Comparison of ENCODE assay signal across 35 cellular contexts in the genomic region with DNA sequence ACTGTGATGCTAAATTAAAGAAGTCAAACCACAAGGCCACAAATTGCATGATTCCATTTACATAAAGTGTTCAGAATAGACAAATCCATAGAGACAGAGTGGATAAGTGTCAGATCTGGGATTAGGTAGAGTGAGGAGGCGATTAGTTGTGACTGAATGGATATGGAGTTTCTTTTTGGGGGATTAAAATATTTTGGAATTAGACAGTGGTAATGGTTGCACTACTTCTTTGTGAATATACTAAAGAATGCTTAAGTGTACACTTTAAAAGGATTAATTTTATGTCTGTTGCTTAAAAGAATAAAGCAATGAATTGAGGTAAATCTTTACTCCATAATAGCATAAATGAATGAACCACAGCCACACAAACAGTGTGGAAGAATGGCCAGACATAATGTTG.
"Had no signal": no experiment of that assay in that cellular context is flagged by ENCODE, and none has a peak within 500 bp of the region (broad histone marks: within the 10 kb centered on the region; RNA-seq: fewer than 3 reads in every experiment).

No MANE protein-coding gene starts in this region.

- H3K4me1 Mint-ChIP-seq: activated B cell treated with CpG ODN at 0.5 μM for 24 hours; activated CD4-positive, alpha-beta T cell treated with anti-CD3 and anti-CD28 coated beads, Interleukin-2, amount 10 ng/mL, durations not matched to agents 24 days and 14 days; activated naive CD4-positive, alpha-beta T cell treated with anti-CD3 and anti-CD28 coated beads, Interleukin-2, amount 10 ng/mL, durations not matched to agents 7 days and 5 days; activated naive CD4-positive, alpha-beta T cell treated with anti-CD3 and anti-CD28 coated beads, Interleukin-2, amount 50 U/mL, for 24 hours; activated naive CD8-positive, alpha-beta T cell treated with anti-CD3 and anti-CD28 coated beads, Interleukin-2, amount 10 ng/mL, durations not matched to agents 7 days and 5 days; activated naive CD8-positive, alpha-beta T cell treated with anti-CD3 and anti-CD28 coated beads, Interleukin-2, amount 50 U/mL, for 24 hours; activated T-helper 17 cell treated with anti-CD3 and anti-CD28 coated beads, Interleukin-2, amount 50 U/mL, for 72 hours; brain; central memory CD8-positive, alpha-beta T cell had no signal

- H3K36me3 Mint-ChIP-seq: activated CD4-positive, alpha-beta memory T cell treated with anti-CD3 and anti-CD28 coated beads for 36 hours; activated naive CD4-positive, alpha-beta T cell treated with anti-CD3 and anti-CD28 coated beads, Interleukin-2, amount 10 ng/mL, durations not matched to agents 7 days and 5 days; activated naive CD4-positive, alpha-beta T cell treated with anti-CD3 and anti-CD28 coated beads, Interleukin-2, amount 50 U/mL, for 24 hours; activated naive CD8-positive, alpha-beta T cell; activated naive CD8-positive, alpha-beta T cell treated with anti-CD3 and anti-CD28 coated beads, Interleukin-2, amount 10 ng/mL, durations not matched to agents 7 days and 5 days; brain had no signal

- H3K36me3 ChIP-seq: ascending aorta, cardiac muscle cell had no signal

- DNase-seq: activated B cell treated with CpG ODN at 0.5 μM for 24 hours; activated CD4-positive, alpha-beta memory T cell treated with anti-CD3 and anti-CD28 coated beads for 36 hours; activated CD4-positive, alpha-beta T cell treated with anti-CD3 and anti-CD28 coated beads for 4 hours; activated CD4-positive, alpha-beta T cell treated with anti-CD3 and anti-CD28 coated beads, Interleukin-2, amount 10 ng/mL, durations not matched to agents 24 days and 14 days; activated CD4-positive, alpha-beta T cell treated with anti-CD3 and anti-CD28 coated beads, Interleukin-2, amount 50 U/mL, for 1 hour; activated CD4-positive, alpha-beta T cell treated with anti-CD3 and anti-CD28 coated beads, Interleukin-2, amount 50 U/mL, for 4 hours; activated CD4-positive, CD25-positive, alpha-beta regulatory T cell treated with anti-CD3 and anti-CD28 coated beads, Interleukin-2, amount 50 U/mL, for 72 hours; activated CD8-positive, alpha-beta memory T cell treated with anti-CD3 and anti-CD28 coated beads, Interleukin-2, amount 50 U/mL, for 4 hours; activated CD8-positive, alpha-beta T cell treated with anti-CD3 and anti-CD28 coated beads for 36 hours; activated gamma-delta T cell; activated naive CD4-positive, alpha-beta T cell treated with anti-CD3 and anti-CD28 coated beads, Interleukin-2, amount 10 ng/mL, durations not matched to agents 7 days and 5 days; activated naive CD4-positive, alpha-beta T cell treated with Interleukin-2 at 50 U/mL for 16 hours; activated naive CD8-positive, alpha-beta T cell treated with anti-CD3 and anti-CD28 coated beads, Interleukin-2, amount 10 ng/mL, durations not matched to agents 7 days and 5 days; activated naive CD8-positive, alpha-beta T cell treated with anti-CD3 and anti-CD28 coated beads, Interleukin-2, amount 50 U/mL, for 24 hours; activated T-cell treated with anti-CD3 and anti-CD28 coated beads for 4 hours; activated T-cell treated with anti-CD3 and anti-CD28 coated beads, Interleukin-2, amount 50 U/mL, for 1 hour; activated T-cell treated with anti-CD3 and anti-CD28 coated beads, Interleukin-2, amount 50 U/mL, for 4 hours; activated T-cell treated with anti-CD3 and anti-CD28 coated beads, Interleukin-2, amount 50 U/mL, for 72 hours; amygdala; anterior cingulate cortex; caudate nucleus; cerebellar nuclear complex; T-helper 2 cell; T-helper 9 cell had no signal

- H3K27me3 Mint-ChIP-seq: activated B cell treated with CpG ODN at 0.5 μM for 24 hours; activated CD4-positive, alpha-beta memory T cell treated with anti-CD3 and anti-CD28 coated beads for 36 hours; activated CD4-positive, alpha-beta T cell treated with anti-CD3 and anti-CD28 coated beads, Interleukin-2, amount 10 ng/mL, durations not matched to agents 24 days and 14 days; activated CD8-positive, alpha-beta T cell treated with anti-CD3 and anti-CD28 coated beads for 36 hours; activated naive CD4-positive, alpha-beta T cell treated with anti-CD3 and anti-CD28 coated beads, Interleukin-2, amount 10 ng/mL, durations not matched to agents 7 days and 5 days; activated naive CD4-positive, alpha-beta T cell treated with anti-CD3 and anti-CD28 coated beads, Interleukin-2, amount 50 U/mL, for 24 hours; activated naive CD8-positive, alpha-beta T cell; activated naive CD8-positive, alpha-beta T cell treated with anti-CD3 and anti-CD28 coated beads, Interleukin-2, amount 10 ng/mL, durations not matched to agents 7 days and 5 days; activated naive CD8-positive, alpha-beta T cell treated with anti-CD3 and anti-CD28 coated beads, Interleukin-2, amount 50 U/mL, for 24 hours; activated T-helper 17 cell treated with anti-CD3 and anti-CD28 coated beads, Interleukin-2, amount 50 U/mL, for 72 hours; brain; central memory CD8-positive, alpha-beta T cell had no signal

- H3K4me3 Mint-ChIP-seq: activated B cell treated with CpG ODN at 0.5 μM for 24 hours; activated CD4-positive, alpha-beta memory T cell treated with anti-CD3 and anti-CD28 coated beads for 36 hours; activated CD4-positive, alpha-beta T cell treated with anti-CD3 and anti-CD28 coated beads, Interleukin-2, amount 10 ng/mL, durations not matched to agents 24 days and 14 days; activated CD8-positive, alpha-beta T cell treated with anti-CD3 and anti-CD28 coated beads for 36 hours; activated naive CD4-positive, alpha-beta T cell treated with anti-CD3 and anti-CD28 coated beads, Interleukin-2, amount 10 ng/mL, durations not matched to agents 7 days and 5 days; activated naive CD4-positive, alpha-beta T cell treated with anti-CD3 and anti-CD28 coated beads, Interleukin-2, amount 50 U/mL, for 24 hours; activated naive CD8-positive, alpha-beta T cell; activated naive CD8-positive, alpha-beta T cell treated with anti-CD3 and anti-CD28 coated beads, Interleukin-2, amount 10 ng/mL, durations not matched to agents 7 days and 5 days; activated naive CD8-positive, alpha-beta T cell treated with anti-CD3 and anti-CD28 coated beads, Interleukin-2, amount 50 U/mL, for 24 hours; activated T-cell treated with anti-CD3 and anti-CD28 coated beads, Interleukin-2, amount 50 U/mL, for 4 hours; activated T-cell treated with anti-CD3 and anti-CD28 coated beads, Interleukin-2, amount 50 U/mL, for 72 hours; activated T-helper 1 cell treated with anti-CD3 and anti-CD28 coated beads, Interleukin-12 subunit alpha, Interleukin-12 subunit beta, Interleukin-2, Interleukin-4 antibody, amounts not matched to agents 30 ng/mL and 10 ng/mL and 1 ng/mL, durations not matched to agents 14 hours and 24 hours and 36 hours; activated T-helper 17 cell treated with anti-CD3 and anti-CD28 coated beads, Interleukin-2, amount 50 U/mL, for 72 hours; brain; central memory CD8-positive, alpha-beta T cell; T-helper 1 cell treated with Interleukin-12 subunit alpha and Interleukin-12 subunit beta and Interleukin-4 antibody, amounts not matched to agents 30 μg/mL and 1 μg/mL, for 36 hours; T-helper 2 cell treated with Interferon-gamma antibody and Interleukin-4, amounts not matched to agents 5 μg/mL and 100 μg/mL, for 36 hours had no signal

- H3K27ac Mint-ChIP-seq: activated B cell treated with CpG ODN at 0.5 μM for 24 hours; activated CD4-positive, alpha-beta memory T cell treated with anti-CD3 and anti-CD28 coated beads for 36 hours; activated CD4-positive, alpha-beta T cell treated with anti-CD3 and anti-CD28 coated beads, Interleukin-2, amount 10 ng/mL, durations not matched to agents 24 days and 14 days; activated CD8-positive, alpha-beta T cell treated with anti-CD3 and anti-CD28 coated beads for 36 hours; activated naive CD4-positive, alpha-beta T cell treated with anti-CD3 and anti-CD28 coated beads, Interleukin-2, amount 10 ng/mL, durations not matched to agents 7 days and 5 days; activated naive CD4-positive, alpha-beta T cell treated with anti-CD3 and anti-CD28 coated beads, Interleukin-2, amount 50 U/mL, for 24 hours; activated naive CD8-positive, alpha-beta T cell; activated naive CD8-positive, alpha-beta T cell treated with anti-CD3 and anti-CD28 coated beads, Interleukin-2, amount 10 ng/mL, durations not matched to agents 7 days and 5 days; activated naive CD8-positive, alpha-beta T cell treated with anti-CD3 and anti-CD28 coated beads, Interleukin-2, amount 50 U/mL, for 24 hours; activated T-cell treated with anti-CD3 and anti-CD28 coated beads, Interleukin-2, amount 50 U/mL, for 72 hours; activated T-helper 1 cell treated with anti-CD3 and anti-CD28 coated beads, Interleukin-12 subunit alpha, Interleukin-12 subunit beta, Interleukin-2, Interleukin-4 antibody, amounts not matched to agents 30 ng/mL and 10 ng/mL and 1 ng/mL, durations not matched to agents 14 hours and 24 hours and 36 hours; activated T-helper 17 cell treated with anti-CD3 and anti-CD28 coated beads, Interleukin-2, amount 50 U/mL, for 72 hours; brain; T-helper 1 cell treated with Interleukin-12 subunit alpha and Interleukin-12 subunit beta and Interleukin-4 antibody, amounts not matched to agents 30 μg/mL and 1 μg/mL, for 36 hours; T-helper 2 cell treated with Interferon-gamma antibody and Interleukin-4, amounts not matched to agents 5 μg/mL and 100 μg/mL, for 36 hours had no signal

- H3K27ac ChIP-seq: ascending aorta, cardiac muscle cell, VCaP had no signal

- H3K27me3 ChIP-seq: ascending aorta, cardiac muscle cell had no signal

- H3K9me3 ChIP-seq: ascending aorta had no signal

- H3K4me3 ChIP-seq: ascending aorta, cardiac muscle cell had no signal

- H3K9me3 Mint-ChIP-seq: activated CD4-positive, alpha-beta T cell treated with anti-CD3 and anti-CD28 coated beads, Interleukin-2, amount 10 ng/mL, durations not matched to agents 24 days and 14 days; activated naive CD4-positive, alpha-beta T cell treated with anti-CD3 and anti-CD28 coated beads, Interleukin-2, amount 10 ng/mL, durations not matched to agents 7 days and 5 days; activated naive CD4-positive, alpha-beta T cell treated with anti-CD3 and anti-CD28 coated beads, Interleukin-2, amount 50 U/mL, for 24 hours; activated T-helper 17 cell treated with anti-CD3 and anti-CD28 coated beads, Interleukin-2, amount 50 U/mL, for 72 hours had no signal

- H3K4me1 ChIP-seq: ascending aorta had no signal
